8 cellular contexts compared by ENCODE assay signal in the genomic region with DNA sequence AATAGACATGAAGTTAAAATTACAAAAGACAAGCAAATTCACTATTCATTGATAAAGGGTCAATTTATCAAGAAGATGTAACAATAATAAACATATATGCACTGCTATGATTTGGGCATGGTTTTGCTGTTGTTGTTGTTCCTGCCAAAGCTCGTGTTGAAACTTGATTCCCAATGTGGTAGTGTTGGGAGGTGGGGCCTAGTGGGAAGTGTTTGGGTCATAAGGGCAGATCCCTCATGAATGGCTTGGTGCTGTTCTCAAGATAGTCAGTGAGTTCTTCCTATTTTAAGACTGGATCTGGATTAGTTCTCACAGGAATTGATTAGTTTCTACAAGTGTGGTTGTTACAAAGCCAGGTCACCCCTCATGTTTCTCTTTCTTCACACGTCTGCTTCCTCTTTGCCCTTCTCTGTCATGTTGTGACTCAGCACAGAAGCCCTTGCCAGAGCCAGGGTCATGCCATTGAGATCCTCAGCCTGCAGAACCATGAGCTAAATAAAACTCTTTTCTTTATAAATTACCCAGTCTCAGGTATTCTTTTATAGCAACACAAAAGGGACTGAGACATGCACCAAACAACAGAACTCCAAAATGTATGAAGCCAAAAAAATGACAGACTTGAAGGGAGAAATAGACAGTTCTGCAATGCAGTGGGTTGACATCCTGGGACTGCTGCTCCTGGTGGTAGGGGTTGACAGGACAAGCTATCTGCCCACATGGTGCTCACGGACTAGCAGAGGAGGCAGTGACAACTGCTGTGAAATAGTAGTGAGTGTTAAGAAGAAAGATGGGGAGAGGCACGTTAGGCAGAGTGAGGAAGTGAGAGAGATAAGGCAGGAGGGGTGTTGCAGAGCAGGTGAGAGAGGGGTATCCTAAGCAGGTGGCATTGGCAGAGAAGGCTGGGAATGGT. TPM values are rescaled to one million over a fixed set of nuclear protein-coding genes. Genes with fewer than 3 reads are reported as not detected.
DNase-seq lines count a peak whose midpoint lies in the region; ATAC-seq, FAIRE-seq and TF ChIP-seq lines count a peak whose summit lies in the region.

No MANE protein-coding gene starts in this region.

- H3F3A ChIP-seq in MM.1S (ENCODE audit: insufficient read depth, low read length), result no peaks in the 10 kb centered on the region

- no peak for TF ChIP-seq POLR2A in H54 (IDR thresholded peaks at IDR 0.05; ENCODE audit: low read depth, low read length)

- H3K4me1 ChIP-seq in MM.1S (ENCODE audit: low read length), result peaks cover 11% of the 10 kb centered on the region

- no peaks in the 10 kb centered on the region for H4K20me1 ChIP-seq in MM.1S (ENCODE audit: insufficient read depth, low read length)

- no peak overlapping the region for H3K9ac ChIP-seq in MM.1S (ENCODE audit: low read length)

- no peak for FAIRE-seq in H54 (lab: Jason Lieb, UNC)

- TF ChIP-seq CTCF in MM.1S (IDR thresholded peaks at IDR 0.05; ENCODE audit: low read length) (no peak), brain microvascular endothelial cell (IDR thresholded peaks at IDR 0.05; ENCODE audit: low read depth, low read length, missing control alignments) (peak; percentile 44)

- H3K9me2 ChIP-seq in MM.1S (replicated peaks; ENCODE audit: insufficient read depth, low read length), result no peaks in the 10 kb centered on the region

- H3K27ac ChIP-seq in MM.1S (ENCODE audit: low read length) (no peak overlapping the region; the same call in 1 of the 2 replicates), brain microvascular endothelial cell (no peak overlapping the region)

- H3K36me3 ChIP-seq in MM.1S (replicated peaks; ENCODE audit: insufficient read depth, low read length) (no peaks in the 10 kb centered on the region), brain microvascular endothelial cell (replicated peaks) (no peaks in the 10 kb centered on the region)

- no peaks in the 10 kb centered on the region for H3K79me2 ChIP-seq in MM.1S (ENCODE audit: low read length)

- ATAC-seq in GM18511 (IDR thresholded peaks at IDR 0.05; ENCODE audit: unreplicated experiment), result peak; percentile 89

- peak; percentile 3 for DNase-seq in H54 (ENCODE audit: insufficient read length, low spot score)
- DNase-seq in MM.1S, result no peak
- DNase-seq in brain microvascular endothelial cell, result peak; percentile 1
- DNase-seq in stromal cell of bone marrow (ENCODE audit: low read depth), result peak; percentile 15
- DNase-seq in HT-29 (ENCODE audit: low spot score), result no peak
- no peak for DNase-seq in NCI-H526 treated with DMSO at 0.1 percent for 48 hours (lab: John Stamatoyannopoulos, UW)
- no peak for DNase-seq in T-helper 9 cell

- H3K4me3 ChIP-seq in MM.1S (ENCODE audit: low read length) (no peak overlapping the region), brain microvascular endothelial cell (ENCODE audit: low read depth, low read length) (no peak overlapping the region)

- H3K4me2 ChIP-seq in MM.1S (ENCODE audit: low read depth, low read length), result no peak overlapping the region; the same call in 1 of the 2 replicates

- H3K27me3 ChIP-seq in MM.1S (replicated peaks; ENCODE audit: insufficient read depth, low read length), result no peaks in the 10 kb centered on the region
- no peaks in the 10 kb centered on the region for H3K27me3 ChIP-seq in brain microvascular endothelial cell (replicated peaks)

- in situ Hi-C loops in brain microvascular endothelial cell (cut with HindIII; ENCODE audit: low pct_ligation_motif_present, low sequenced_read_pairs), result no loop called here

- no peaks in the 10 kb centered on the region for H3K9me3 ChIP-seq in MM.1S (replicated peaks; ENCODE audit: insufficient read depth, low read length)

- H2AFZ ChIP-seq in MM.1S (ENCODE audit: low read length), result peak overlapping the region; percentile 18

RNA-seq across cellular contexts. Expression of a gene that starts 18.6 kb away (rescaled TPM):
- total RNA-seq in HT-29 (2014; rRNA removed; shearing (Covaris generic)), result 7.7 and 9.4 TPM in 2 replicates

Comparison
In these comparisons a context has a peak if more than half of its experiments do, and no peak if none do; other contexts are left out.
1. DNase-seq: peak in H54 (single experiment), brain microvascular endothelial cell (single experiment) and stromal cell of bone marrow (single experiment); none in MM.1S (single experiment), HT-29 (single experiment), NCI-H526 treated with DMSO at 0.1 percent for 48 hours (single experiment) and T-helper 9 cell (single experiment).